Comparison of ENCODE assay signal across 9 cellular contexts in the genomic region with DNA sequence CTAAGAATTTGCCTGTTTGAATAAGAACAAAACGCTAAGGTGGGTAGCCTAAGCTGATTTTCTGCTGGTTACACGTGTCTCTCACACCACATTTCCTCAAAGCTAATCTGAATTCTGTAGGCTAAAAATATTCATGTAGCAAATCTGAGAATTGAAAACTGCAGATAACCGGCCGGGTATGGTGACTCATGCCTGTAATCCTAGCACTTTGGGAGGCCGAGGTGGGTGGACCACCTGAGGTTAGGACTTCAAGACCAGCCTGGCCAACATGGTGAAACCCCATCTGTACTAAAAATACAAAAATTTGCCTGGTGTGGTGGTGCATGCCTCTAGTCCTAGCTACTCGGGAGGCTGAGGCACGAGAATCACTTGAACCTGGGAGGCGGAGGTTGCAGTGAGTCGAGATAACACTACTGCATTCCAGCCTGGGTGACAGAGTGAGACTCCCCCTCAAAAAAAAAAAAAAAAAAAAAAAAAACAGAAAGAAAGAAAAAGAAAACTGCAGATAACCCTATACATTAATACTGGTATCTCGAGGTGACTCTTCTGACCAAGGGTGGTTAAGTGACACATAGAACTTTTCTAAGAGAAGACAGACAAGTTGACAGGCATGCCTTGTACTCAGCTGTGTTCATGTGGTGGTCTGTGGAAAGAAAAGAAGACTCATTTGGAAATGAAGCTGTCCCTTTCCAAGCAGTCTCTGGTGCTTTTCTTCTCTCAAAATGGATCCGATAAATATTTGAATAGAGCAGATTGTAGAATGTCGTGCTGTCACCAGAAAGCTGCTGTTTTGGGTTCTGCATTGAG. TPM values are rescaled to one million over a fixed set of nuclear protein-coding genes. Genes with fewer than 3 reads are reported as not detected.
DNase-seq lines count a peak whose midpoint lies in the region; ATAC-seq and TF ChIP-seq lines count a peak whose summit lies in the region.
"Had no signal": no experiment of that assay in that cellular context is flagged by ENCODE, and none has a peak within 500 bp of the region (broad histone marks: within the 10 kb centered on the region; RNA-seq: fewer than 3 reads in every experiment).

No MANE protein-coding gene starts in this region.

- peaks cover 31% of the 10 kb centered on the region for H3K4me1 Mint-ChIP-seq in CD14-positive monocyte

- DNase-seq in CD14-positive monocyte (ENCODE audit: low spot score) (no peak), colonic mucosa (no peak), hepatic stellate cell (ENCODE audit: low spot score) (no peak), DMS153 (lab: John Stamatoyannopoulos, UW) (no peak), mesenchymal stem cell (no peak)

- peaks cover 38 to 56% of the 10 kb centered on the region in 2 donors for H3K36me3 Mint-ChIP-seq in CD14-positive monocyte

- no peak overlapping the region for H4K8ac ChIP-seq in mesenchymal stem cell (ENCODE audit: low read length)

- no peaks in the 10 kb centered on the region for H3K9me3 Mint-ChIP-seq in CD14-positive monocyte

- H3K27ac ChIP-seq in colonic mucosa: peak overlapping the region; percentile 39
- H3K27ac ChIP-seq in mesenchymal stem cell (ENCODE audit: low read length, poor library complexity, severe bottlenecking): no peak overlapping the region
- H3K27ac ChIP-seq: epithelial cell of prostate had no signal

- no peaks in the 10 kb centered on the region for H3K27me3 ChIP-seq in colonic mucosa
- H3K27me3 ChIP-seq in mesenchymal stem cell (ENCODE audit: control insufficient read depth in 1 of 2, insufficient read depth in 1 of 2, low read length in 2 of 2): no peaks in the 10 kb centered on the region

- no peak overlapping the region for H2AK5ac ChIP-seq in mesenchymal stem cell (ENCODE audit: low read length, severe bottlenecking)

- H3K14ac ChIP-seq in mesenchymal stem cell (ENCODE audit: low read length in 2 of 2): no peak overlapping the region

- H4K91ac ChIP-seq in mesenchymal stem cell (ENCODE audit: low read length): no peak overlapping the region

- no peak overlapping the region for H3K4me3 Mint-ChIP-seq in CD14-positive monocyte

- no peaks in the 10 kb centered on the region for H3K27me3 Mint-ChIP-seq in CD14-positive monocyte (ENCODE audit: low read depth in 3 of 3)

- H3K23ac ChIP-seq in mesenchymal stem cell (ENCODE audit: low read length in 2 of 2): no peak overlapping the region

- H3K9ac ChIP-seq in colonic mucosa (ENCODE audit: low read depth in 2 of 2, low read length in 2 of 2) (peak overlapping the region in 1 of 2 donors; percentile 31), mesenchymal stem cell (ENCODE audit: low read length) (no peak overlapping the region)

- H3K4ac ChIP-seq in mesenchymal stem cell (ENCODE audit: low read depth in 1 of 2, low read length in 2 of 2): no peak overlapping the region

- no peaks in the 10 kb centered on the region for H3K9me3 ChIP-seq in colonic mucosa
- no peaks in the 10 kb centered on the region for H3K9me3 ChIP-seq in mesenchymal stem cell (ENCODE audit: control insufficient read depth, low read length)

- no peak overlapping the region for H3K4me3 ChIP-seq in colonic mucosa
- H3K4me3 ChIP-seq in mesenchymal stem cell (ENCODE audit: insufficient read depth in 1 of 2, low read depth in 1 of 2, low read length in 2 of 2): no peak overlapping the region

- H3K36me3 ChIP-seq in colonic mucosa (no peaks in the 10 kb centered on the region), mesenchymal stem cell (ENCODE audit: control insufficient read depth in 1 of 2, insufficient read depth in 2 of 2, low read depth in 1 of 2, low read length in 2 of 2) (peaks cover 31 to 58% of the 10 kb centered on the region in 2 experiments)

- peaks cover 19% of the 10 kb centered on the region for H3K79me1 ChIP-seq in mesenchymal stem cell (replicated peaks; ENCODE audit: low read length, poor library complexity, severe bottlenecking)

- ATAC-seq in GM19397 (IDR thresholded peaks at IDR 0.05; ENCODE audit: unreplicated experiment) (peak; percentile 64), HG03558 (IDR thresholded peaks at IDR 0.05; ENCODE audit: extremely low read depth, unreplicated experiment) (peak; percentile 41), HG03457 (IDR thresholded peaks at IDR 0.05; ENCODE audit: unreplicated experiment) (no peak)

- H2BK120ac ChIP-seq in mesenchymal stem cell (ENCODE audit: low read depth, low read length): no peak overlapping the region

- H3K4me1 ChIP-seq in colonic mucosa (no peaks in the 10 kb centered on the region), mesenchymal stem cell (ENCODE audit: control insufficient read depth, insufficient read depth, low read depth, low read length) (peaks cover 6% of the 10 kb centered on the region)

- H2BK5ac ChIP-seq in mesenchymal stem cell (ENCODE audit: low read depth, low read length, poor library complexity, severe bottlenecking): no peak overlapping the region

- H3K4me2 ChIP-seq in mesenchymal stem cell (ENCODE audit: low read length, poor library complexity, severe bottlenecking): no peak overlapping the region

- peak overlapping the region in 5 of 7 donors; percentile 48 to 96 (median 82) for H3K27ac Mint-ChIP-seq in CD14-positive monocyte

- no peak overlapping the region for H2BK15ac ChIP-seq in mesenchymal stem cell (ENCODE audit: low read depth, poor library complexity, severe bottlenecking)

- H3K18ac ChIP-seq in mesenchymal stem cell (ENCODE audit: low read depth in 1 of 2, low read length in 2 of 2): no peak overlapping the region

- 91% methylated on average over 11 of the region's 12 CpGs for WGBS in mesenchymal stem cell

- intact Hi-C loops in CD14-positive monocyte (cut with micrococcal nuclease): no loop called here
- intact Hi-C loops in colonic mucosa (cut with DNase I): no loop called here

- TF ChIP-seq CTCF in CD14-positive monocyte (IDR thresholded peaks at IDR 0.05) (no peak), colonic mucosa (IDR thresholded peaks at IDR 0.05) (no peak)

- H2AFZ ChIP-seq in mesenchymal stem cell (ENCODE audit: low read depth, low read length): no peak overlapping the region

- no peak overlapping the region for H2BK12ac ChIP-seq in mesenchymal stem cell (ENCODE audit: low read length in 2 of 2)

RNA-seq across cellular contexts. Expression of gene ASXL1, which starts 24.7 kb away (rescaled TPM):
- polyA plus RNA-seq in CD14-positive monocyte: 1 to 10 TPM; 1.8 to 2.8 TPM
- 10 to 100 TPM; 38.8 to 40.4 TPM for total RNA-seq in colonic mucosa
- 35.5 TPM for polyA plus RNA-seq in mesenchymal stem cell (2013, experiment 1 of 2)
- polyA plus RNA-seq in mesenchymal stem cell (2013, experiment 2 of 2): 32.6 TPM

RNA-seq across cellular contexts. Expression of gene KIF3B, which starts 55.9 kb away (rescaled TPM):
- 1 to 10 TPM; 1.5 to 3.4 TPM for polyA plus RNA-seq in CD14-positive monocyte
- 10 to 100 TPM; 41.7 to 49.2 TPM for total RNA-seq in colonic mucosa
- 34.9 TPM for polyA plus RNA-seq in mesenchymal stem cell (2013, experiment 1 of 2)
- 34.4 TPM for polyA plus RNA-seq in mesenchymal stem cell (2013, experiment 2 of 2)
